Comparison of ENCODE assay signal across 30 cellular contexts in genomic region chr4:150235317-150235716, GRCh38.
DNase-seq lines count a peak whose midpoint lies in the region; ATAC-seq and TF ChIP-seq lines count a peak whose summit lies in the region.
"Had no signal": no experiment of that assay in that cellular context is flagged by ENCODE, and none has a peak within 500 bp of the region (broad histone marks: within the 10 kb centered on the region; RNA-seq: fewer than 3 reads in every experiment).

No MANE protein-coding gene starts in this region.

- H3K27me3 Mint-ChIP-seq in activated T-cell treated with anti-CD3 and anti-CD28 coated beads, Interleukin-2, amount 50 U/mL, for 72 hours (ENCODE audit: low read depth): peaks cover 34% of the 10 kb centered on the region

- H3K4me3 ChIP-seq in ACC112 (ENCODE audit: low read depth, low read length) (no peak overlapping the region), ascending aorta (no peak overlapping the region), fibroblast of lung (replicated peaks in 1 of 4; ENCODE audit: control extremely low read depth in 1 of 4, insufficient read depth in 1 of 4, low read depth in 3 of 4, low read length in 4 of 4) (no peak overlapping the region), osteoblast (ENCODE audit: insufficient read depth, low read length) (no peak overlapping the region)
- H3K4me3 ChIP-seq: esophagus squamous epithelium, GM12878, prostate gland, tibial nerve had no signal

- H3K4me1 ChIP-seq in ACC112 (ENCODE audit: control insufficient read depth, insufficient read depth, low read length, unreplicated experiment): peaks cover 58% of the 10 kb centered on the region
- peaks cover 0 to 31% of the 10 kb centered on the region in 2 donors for H3K4me1 ChIP-seq in ascending aorta
- peaks cover 41% of the 10 kb centered on the region for H3K4me1 ChIP-seq in fibroblast of lung (ENCODE audit: control insufficient read depth, extremely low read depth, insufficient read depth, low read length)
- H3K4me1 ChIP-seq in osteoblast (ENCODE audit: insufficient read depth, low read length): peaks cover 57% of the 10 kb centered on the region
- H3K4me1 ChIP-seq: prostate gland had no signal

- peak overlapping the region; percentile 97 for H3K27ac ChIP-seq in ACC112 (ENCODE audit: low read depth, low read length)
- peak overlapping the region; percentile 75 to 82 for H3K27ac ChIP-seq in ascending aorta
- H3K27ac ChIP-seq in fibroblast of lung (ENCODE audit: insufficient read depth, low read length): peak overlapping the region; percentile 85
- peak overlapping the region; percentile 96 for H3K27ac ChIP-seq in osteoblast (ENCODE audit: low read depth, low read length)
- H3K27ac ChIP-seq: prostate gland had no signal

- DNase-seq in ascending aorta (ENCODE audit: low spot score in 2 of 2): no peak
- no peak for DNase-seq in fibroblast of lung (ENCODE audit: low read depth in 2 of 2)
- DNase-seq in osteoblast (ENCODE audit: insufficient read length, low spot score, missing footprints): no peak
- no peak for DNase-seq in DMS53 treated with DMSO at 0.1 percent for 48 hours (lab: John Stamatoyannopoulos, UW; ENCODE audit: unreplicated experiment)
- no peak for DNase-seq in activated T-cell treated with anti-CD3 and anti-CD28 coated beads, Interleukin-2, amount 50 U/mL, for 72 hours
- DNase-seq: 8988T; activated CD4-positive, alpha-beta T cell treated with anti-CD3 and anti-CD28 coated beads for 48 hours; activated naive CD4-positive, alpha-beta T cell treated with anti-CD3 and anti-CD28 coated beads for 36 hours; activated T-cell treated with anti-CD3 and anti-CD28 coated beads, Interleukin-2, amount 50 U/mL, for 48 hours; BE2C; DMS79; effector memory CD4-positive, alpha-beta T cell; esophagus squamous epithelium; midbrain; NCI-H1092; NCI-H2029; NCI-H774; OCI-M1; SHP77; small intestine; stimulated activated CD4-positive, alpha-beta T cell treated with anti-CD3 and anti-CD28 coated beads, Interleukin-4, amount 100 ng/mL, for 1 hour; stimulated activated naive CD4-positive, alpha-beta T cell; T-helper 1 cell had no signal

- H3K27me3 ChIP-seq in ACC112 (ENCODE audit: insufficient read depth, low read length) (no peaks in the 10 kb centered on the region), ascending aorta (no peaks in the 10 kb centered on the region), fibroblast of lung (ENCODE audit: control insufficient read depth, insufficient read depth, low read length) (no peaks in the 10 kb centered on the region), osteoblast (ENCODE audit: insufficient read depth, low read length) (no peaks in the 10 kb centered on the region)
- H3K27me3 ChIP-seq: BE2C, esophagus squamous epithelium, tibial nerve had no signal

- H3K4me1 Mint-ChIP-seq in activated T-cell treated with anti-CD3 and anti-CD28 coated beads, Interleukin-2, amount 50 U/mL, for 72 hours (ENCODE audit: low read depth): no peaks in the 10 kb centered on the region

- no peaks in the 10 kb centered on the region for H3K36me3 Mint-ChIP-seq in activated T-cell treated with anti-CD3 and anti-CD28 coated beads, Interleukin-2, amount 50 U/mL, for 72 hours (ENCODE audit: insufficient read depth in 2 of 2)

- no peak overlapping the region for H3K4me3 Mint-ChIP-seq in activated T-cell treated with anti-CD3 and anti-CD28 coated beads, Interleukin-2, amount 50 U/mL, for 72 hours
- H3K4me3 Mint-ChIP-seq: activated naive CD4-positive, alpha-beta T cell treated with anti-CD3 and anti-CD28 coated beads for 36 hours; neural crest cell had no signal

- H4K20me1 ChIP-seq in fibroblast of lung (ENCODE audit: control insufficient read depth, extremely low read depth, insufficient read depth, low read length): no peaks in the 10 kb centered on the region
- H4K20me1 ChIP-seq in osteoblast (ENCODE audit: insufficient read depth, low read length): no peaks in the 10 kb centered on the region

- TF ChIP-seq CTCF in ascending aorta (IDR thresholded peaks at IDR 0.05) (no peak), fibroblast of lung (conservative IDR thresholded peaks at IDR 0.05 in 1 of 2, IDR thresholded peaks at IDR 0.05 in 1 of 2; ENCODE audit: low read depth in 1 of 2, low read length in 2 of 2) (no peak), osteoblast (IDR thresholded peaks at IDR 0.05; ENCODE audit: extremely low read depth, low read depth, low read length) (no peak)

- H3K4me2 ChIP-seq in fibroblast of lung (ENCODE audit: extremely low read depth, insufficient read depth, low read length): peak overlapping the region; percentile 13
- H3K4me2 ChIP-seq in osteoblast (ENCODE audit: insufficient read depth, low read length): peak overlapping the region; percentile 67

- H3K27ac Mint-ChIP-seq in activated T-cell treated with anti-CD3 and anti-CD28 coated beads, Interleukin-2, amount 50 U/mL, for 72 hours: no peak overlapping the region
- H3K27ac Mint-ChIP-seq: activated naive CD4-positive, alpha-beta T cell treated with anti-CD3 and anti-CD28 coated beads for 36 hours had no signal

- no peak overlapping the region for H3K9ac ChIP-seq in fibroblast of lung (ENCODE audit: insufficient read depth, low read length)

- H3K36me3 ChIP-seq in ACC112 (ENCODE audit: insufficient read depth, low read length) (peaks cover 5% of the 10 kb centered on the region; the same call in 1 of the 2 replicates), ascending aorta (no peaks in the 10 kb centered on the region), fibroblast of lung (ENCODE audit: control insufficient read depth, insufficient read depth, low read length) (no peaks in the 10 kb centered on the region), osteoblast (ENCODE audit: insufficient read depth, low read length) (peaks cover 22% of the 10 kb centered on the region)
- H3K36me3 ChIP-seq: BE2C, prostate gland had no signal

- H3K9me3 Mint-ChIP-seq in activated T-cell treated with anti-CD3 and anti-CD28 coated beads, Interleukin-2, amount 50 U/mL, for 72 hours: no peaks in the 10 kb centered on the region
- H3K9me3 Mint-ChIP-seq: activated naive CD4-positive, alpha-beta T cell treated with anti-CD3 and anti-CD28 coated beads for 36 hours; neural crest cell had no signal

- no peak for ATAC-seq in activated T-cell treated with anti-CD3 and anti-CD28 coated beads, Interleukin-2, amount 50 U/mL, for 72 hours (replicated peaks in 1 of 2)
- no peak for ATAC-seq in HG02678 (IDR thresholded peaks at IDR 0.05; ENCODE audit: unreplicated experiment)
- ATAC-seq in GM21529 (IDR thresholded peaks at IDR 0.05; ENCODE audit: unreplicated experiment): no peak
- ATAC-seq: GM12878 had no signal

- H3K9me3 ChIP-seq in ascending aorta (no peaks in the 10 kb centered on the region), fibroblast of lung (ENCODE audit: control insufficient read depth, insufficient read depth, low read depth, low read length) (no peaks in the 10 kb centered on the region), osteoblast (ENCODE audit: low read depth, low read length) (no peaks in the 10 kb centered on the region)
- H3K9me3 ChIP-seq: BE2C, esophagus squamous epithelium, prostate gland, tibial nerve had no signal

- H3K79me2 ChIP-seq in ACC112 (ENCODE audit: control insufficient read depth, insufficient read depth, low read length, unreplicated experiment): no peaks in the 10 kb centered on the region
- no peaks in the 10 kb centered on the region for H3K79me2 ChIP-seq in fibroblast of lung (ENCODE audit: control insufficient read depth, insufficient read depth, low read length)
- H3K79me2 ChIP-seq in osteoblast (ENCODE audit: insufficient read depth, low read length): no peaks in the 10 kb centered on the region

- no peak overlapping the region for H2AFZ ChIP-seq in ACC112 (ENCODE audit: low read length, unreplicated experiment)
- H2AFZ ChIP-seq in fibroblast of lung (ENCODE audit: low read length): no peak overlapping the region
- H2AFZ ChIP-seq in osteoblast (ENCODE audit: low read length): peak overlapping the region; percentile 4

- intact Hi-C loops in ascending aorta (cut with DNase I): loop anchor here (10.0 kb wide), 1 partner anchor 1791 kb away; the partner anchor contains the start of gene NR3C2
